Comparison of ENCODE assay signal across 11 cellular contexts in genomic region chr14:22483863-22484593, GRCh38.
DNase-seq lines count a peak whose midpoint lies in the region; ATAC-seq and TF ChIP-seq lines count a peak whose summit lies in the region.
"Had no signal": no experiment of that assay in that cellular context is flagged by ENCODE, and none has a peak within 500 bp of the region (broad histone marks: within the 10 kb centered on the region; RNA-seq: fewer than 3 reads in every experiment).

No MANE protein-coding gene starts in this region.

- peak overlapping the region; percentile 60 for H3K4me3 ChIP-seq in SK-N-MC
- peak overlapping the region in 1 of 12 donors; percentile 4 for H3K4me3 ChIP-seq in heart left ventricle
- H3K4me3 ChIP-seq in SK-N-SH (ENCODE audit: low read depth in 2 of 2, low read length in 1 of 2), result no peak overlapping the region
- H3K4me3 ChIP-seq: ascending aorta had no signal

- H3K9ac ChIP-seq in SK-N-MC (ENCODE audit: insufficient read length), result no peak overlapping the region
- H3K9ac ChIP-seq in SK-N-SH, result no peak overlapping the region

- H3K27me3 ChIP-seq in heart left ventricle (no peaks in the 10 kb centered on the region), SK-N-SH (ENCODE audit: insufficient read depth) (peaks cover 20% of the 10 kb centered on the region)
- H3K27me3 ChIP-seq: ascending aorta had no signal

- H3K9me2 ChIP-seq in SK-N-SH, result no peaks in the 10 kb centered on the region

- TF ChIP-seq CTCF in heart left ventricle (IDR thresholded peaks at IDR 0.05) (no peak), SK-N-SH (IDR thresholded peaks at IDR 0.05) (no peak)

- no peak for DNase-seq in activated CD4-positive, alpha-beta T cell treated with anti-CD3 and anti-CD28 coated beads, Interleukin-2, amount 10 ng/mL, durations not matched to agents 7 days and 5 days
- no peak for DNase-seq in activated CD4-positive, alpha-beta T cell treated with anti-CD3 and anti-CD28 coated beads for 4 hours
- peak; percentile 75 for DNase-seq in SK-N-MC (ENCODE audit: low read depth, low spot score)
- no peak for DNase-seq in heart left ventricle
- DNase-seq in stimulated activated naive CD8-positive, alpha-beta T cell treated with anti-CD3 and anti-CD28 coated beads, Interleukin-15, amount 100 ng/mL, for 72 hours, result no peak
- DNase-seq in NCI-H1930 (lab: John Stamatoyannopoulos, UW), result no peak
- no peak for DNase-seq in left lobe of liver (ENCODE audit: low spot score)
- DNase-seq in SK-N-SH, result no peak
- DNase-seq: NCI-H524 treated with DMSO at 0.1 percent for 48 hours, retina had no signal

- no peaks in the 10 kb centered on the region for H3K9me3 ChIP-seq in SK-N-MC (ENCODE audit: low read depth, low read length)
- H3K9me3 ChIP-seq in heart left ventricle, result no peaks in the 10 kb centered on the region
- no peaks in the 10 kb centered on the region for H3K9me3 ChIP-seq in SK-N-SH
- H3K9me3 ChIP-seq: ascending aorta had no signal

- peaks cover 7% of the 10 kb centered on the region for H3K4me1 Mint-ChIP-seq in activated CD4-positive, alpha-beta T cell treated with anti-CD3 and anti-CD28 coated beads, Interleukin-2, amount 10 ng/mL, durations not matched to agents 7 days and 5 days
- no peaks in the 10 kb centered on the region for H3K4me1 Mint-ChIP-seq in stimulated activated naive CD8-positive, alpha-beta T cell treated with anti-CD3 and anti-CD28 coated beads, Interleukin-15, amount 100 ng/mL, for 72 hours

- POLR2A ChIA-PET in activated CD4-positive, alpha-beta T cell treated with anti-CD3 and anti-CD28 coated beads, Interleukin-2, amount 10 ng/mL, durations not matched to agents 7 days and 5 days (lab: Charles Lee), result interaction anchor here (0.6 kb wide), 1 partner anchor 362 kb away, joined by 12 read pairs; no protein-coding TSS in a partner anchor
- POLR2A ChIA-PET in SK-N-SH (lab: Yijun Ruan, JAX), result no interaction called here

- ATAC-seq in heart left ventricle (peak in 1 of 4 donors; percentile 17), left lobe of liver (no peak)
- ATAC-seq in stimulated activated naive CD8-positive, alpha-beta T cell treated with anti-CD3 and anti-CD28 coated beads, Interleukin-15, amount 100 ng/mL, for 72 hours, result no peak

- H3K4me3 Mint-ChIP-seq in activated CD4-positive, alpha-beta T cell treated with anti-CD3 and anti-CD28 coated beads, Interleukin-2, amount 10 ng/mL, durations not matched to agents 7 days and 5 days, result peak overlapping the region; percentile 85
- peak overlapping the region; percentile 54 to 72 for H3K4me3 Mint-ChIP-seq in stimulated activated naive CD8-positive, alpha-beta T cell treated with anti-CD3 and anti-CD28 coated beads, Interleukin-15, amount 100 ng/mL, for 72 hours

- peaks cover 11 to 87% (median 61%) of the 10 kb centered on the region in 12 donors for H3K4me1 ChIP-seq in heart left ventricle
- peaks cover 9 to 22% of the 10 kb centered on the region in 2 experiments; a peak in 2 of 4 replicates for H3K4me1 ChIP-seq in SK-N-SH (ENCODE audit: control insufficient read depth in 1 of 2, insufficient read depth in 2 of 2, low read depth in 1 of 2, low read length in 1 of 2)
- H3K4me1 ChIP-seq: ascending aorta had no signal

- no peaks in the 10 kb centered on the region for H3K79me2 ChIP-seq in SK-N-SH (ENCODE audit: insufficient read depth)

- TF ChIP-seq POLR2A in heart left ventricle (IDR thresholded peaks at IDR 0.05), result no peak

- H3K27ac ChIP-seq in SK-N-MC (peak overlapping the region; percentile 72), heart left ventricle (peak overlapping the region in 10 of 12 donors; percentile 49 to 72 (median 56)), SK-N-SH (ENCODE audit: low read depth in 2 of 2, low read length in 1 of 2) (no peak overlapping the region)
- H3K27ac ChIP-seq: ascending aorta had no signal

- no peak for TF ChIP-seq EP300 in SK-N-SH (IDR thresholded peaks at IDR 0.05; ENCODE audit: borderline replicate concordance in 1 of 2, low read depth in 1 of 2, low read length in 1 of 2)

- no peaks in the 10 kb centered on the region for H3K27me3 Mint-ChIP-seq in activated CD4-positive, alpha-beta T cell treated with anti-CD3 and anti-CD28 coated beads, Interleukin-2, amount 10 ng/mL, durations not matched to agents 7 days and 5 days
- H3K27me3 Mint-ChIP-seq in stimulated activated naive CD8-positive, alpha-beta T cell treated with anti-CD3 and anti-CD28 coated beads, Interleukin-15, amount 100 ng/mL, for 72 hours, result no peaks in the 10 kb centered on the region

- intact Hi-C loops in heart left ventricle (cut with DNase I), result loop anchor here in 2 of 10 donors (5.0 kb wide), 2 partner anchors 63 to 73 kb away; no protein-coding TSS in a partner anchor

- no peak overlapping the region for H2AFZ ChIP-seq in SK-N-SH (ENCODE audit: low read depth)

- 60 to 72% (median 63%) methylated on average over 10 of the region's 10 CpGs for WGBS in heart left ventricle, 4 donors
- WGBS in SK-N-SH (ENCODE audit: low lambda C conversion rate), result 36% methylated on average over 10 of the region's 10 CpGs

- peaks cover 49% of the 10 kb centered on the region for H3K36me3 Mint-ChIP-seq in activated CD4-positive, alpha-beta T cell treated with anti-CD3 and anti-CD28 coated beads, Interleukin-2, amount 10 ng/mL, durations not matched to agents 7 days and 5 days (ENCODE audit: low read depth)

- no peak for TF ChIP-seq RAD21 in SK-N-SH (IDR thresholded peaks at IDR 0.05; ENCODE audit: low read length)

- H3K9me3 Mint-ChIP-seq in activated CD4-positive, alpha-beta T cell treated with anti-CD3 and anti-CD28 coated beads, Interleukin-2, amount 10 ng/mL, durations not matched to agents 7 days and 5 days, result no peaks in the 10 kb centered on the region
- H3K9me3 Mint-ChIP-seq in stimulated activated naive CD8-positive, alpha-beta T cell treated with anti-CD3 and anti-CD28 coated beads, Interleukin-15, amount 100 ng/mL, for 72 hours, result no peaks in the 10 kb centered on the region

- peak overlapping the region; percentile 93 for H3K27ac Mint-ChIP-seq in activated CD4-positive, alpha-beta T cell treated with anti-CD3 and anti-CD28 coated beads, Interleukin-2, amount 10 ng/mL, durations not matched to agents 7 days and 5 days
- peak overlapping the region; percentile 19 to 72 for H3K27ac Mint-ChIP-seq in stimulated activated naive CD8-positive, alpha-beta T cell treated with anti-CD3 and anti-CD28 coated beads, Interleukin-15, amount 100 ng/mL, for 72 hours

- CTCF ChIA-PET in activated CD4-positive, alpha-beta T cell treated with anti-CD3 and anti-CD28 coated beads, Interleukin-2, amount 10 ng/mL, durations not matched to agents 7 days and 5 days (lab: Charles Lee), result no interaction called here
- CTCF ChIA-PET in SK-N-SH (lab: Yijun Ruan, JAX), result interaction anchor here (1.0 to 1.2 kb wide), 2 partner anchors 9 to 73 kb away, joined by 3 read pairs; no protein-coding TSS in a partner anchor

- H3F3A ChIP-seq in SK-N-SH (replicated peaks; ENCODE audit: insufficient read depth), result no peaks in the 10 kb centered on the region

- no peak overlapping the region for H3K4me2 ChIP-seq in SK-N-SH

- H4K20me1 ChIP-seq in SK-N-SH (ENCODE audit: insufficient read depth), result no peaks in the 10 kb centered on the region

- H3K36me3 ChIP-seq in SK-N-MC (ENCODE audit: insufficient read depth, low read length) (no peaks in the 10 kb centered on the region), heart left ventricle (no peaks in the 10 kb centered on the region), SK-N-SH (replicated peaks in 1 of 2; ENCODE audit: control insufficient read depth in 1 of 2, insufficient read depth in 2 of 2, low read length in 1 of 2) (no peaks in the 10 kb centered on the region)
- H3K36me3 ChIP-seq: ascending aorta had no signal

TF ChIP-seq in SK-N-SH, 30 proteins besides CTCF, POLR2A, EP300 and RAD21 (continues in another document):
- TF ChIP-seq RXRA (IDR thresholded peaks at IDR 0.05; ENCODE audit: borderline replicate concordance, low read depth) (no peak), TEAD4 (IDR thresholded peaks at IDR 0.05; ENCODE audit: borderline replicate concordance, insufficient read depth) (no peak), NFIC (IDR thresholded peaks at IDR 0.05; ENCODE audit: borderline replicate concordance) (no peak), TCF12 (IDR thresholded peaks at IDR 0.05) (no peak), REST (IDR thresholded peaks at IDR 0.05; ENCODE audit: low read depth, low read length) (no peak), JUND (IDR thresholded peaks at IDR 0.05) (no peak), SMC3 (IDR thresholded peaks at IDR 0.05; ENCODE audit: low read depth, low read length) (no peak), FOXM1 (IDR thresholded peaks at IDR 0.05; ENCODE audit: low read depth) (no peak)

Comparison
In these comparisons a context has a peak if more than half of its experiments do, and no peak if none do; other contexts are left out.
1. H3K27ac ChIP-seq: peak in SK-N-MC (single experiment) and heart left ventricle (10 of 12); none in SK-N-SH (0 of 2).